In genomic region chr17:80545499-80545826, GRCh38 we compare ENCODE assay signal across 8 cellular contexts. TPM values are rescaled to one million over a fixed set of nuclear protein-coding genes. Genes with fewer than 3 reads are reported as not detected.
DNase-seq lines count a peak whose midpoint lies in the region; ATAC-seq and TF ChIP-seq lines count a peak whose summit lies in the region.

No MANE protein-coding gene starts in this region.

- peaks cover 11% of the 10 kb centered on the region for H3K4me1 ChIP-seq in HUES6 (ENCODE audit: control insufficient read depth, insufficient read depth, low read length)
- H3K4me1 ChIP-seq in mucosa of descending colon (ENCODE audit: low read depth) = peaks cover 22% of the 10 kb centered on the region

- H3K36me3 ChIP-seq in HUES6 (ENCODE audit: control insufficient read depth, insufficient read depth, low read length) (no peaks in the 10 kb centered on the region; the same call in 1 of the 2 replicates), brain microvascular endothelial cell (replicated peaks) (no peaks in the 10 kb centered on the region), mucosa of descending colon (ENCODE audit: low read depth) (no peaks in the 10 kb centered on the region)

- CTCF ChIA-PET in AG04449 (lab: Yijun Ruan, JAX) = interaction anchor here (0.7 to 2.7 kb wide), 3 partner anchors 9 to 31 kb away, joined by 3 to 13 read pairs (median 4); no protein-coding TSS in a partner anchor

- H3K4me3 ChIP-seq in AG04449 (ENCODE audit: low read depth, low read length) (peak overlapping the region; percentile 97), HUES6 (ENCODE audit: low read depth, low read length) (peak overlapping the region; percentile 88), brain microvascular endothelial cell (ENCODE audit: low read depth, low read length) (peak overlapping the region; percentile 99), mucosa of descending colon (peak overlapping the region; percentile 94)

- no peak for ATAC-seq in mucosa of descending colon
- ATAC-seq in HG03108 (IDR thresholded peaks at IDR 0.05; ENCODE audit: unreplicated experiment) = no peak
- no peak for ATAC-seq in GM18873 (IDR thresholded peaks at IDR 0.05; ENCODE audit: low FRiP score, unreplicated experiment)
- no peak for ATAC-seq in HG03520 (IDR thresholded peaks at IDR 0.05; ENCODE audit: unreplicated experiment)

- no peak for DNase-seq in AG04449 (ENCODE audit: low read depth, low spot score)
- no peak for DNase-seq in brain microvascular endothelial cell
- no peak for DNase-seq in mucosa of descending colon
- no peak for DNase-seq in GM19240 (ENCODE audit: insufficient read length, low spot score)

- POLR2A ChIA-PET in AG04449 (lab: Yijun Ruan, JAX) = interaction anchor here (1.5 kb wide), 1 partner anchor 14 kb away, joined by 11 read pairs; no protein-coding TSS in a partner anchor

- TF ChIP-seq CTCF in AG04449 (IDR thresholded peaks at IDR 0.05; ENCODE audit: insufficient read depth, low read length, missing control alignments) = no peak
- TF ChIP-seq CTCF in brain microvascular endothelial cell (IDR thresholded peaks at IDR 0.05; ENCODE audit: low read depth, low read length, missing control alignments) = no peak
- no peak for TF ChIP-seq CTCF in mucosa of descending colon (IDR thresholded peaks at IDR 0.05)

- peaks cover 17% of the 10 kb centered on the region; the same call in 1 of the 2 replicates for H3K27me3 ChIP-seq in HUES6 (ENCODE audit: control insufficient read depth, insufficient read depth, low read length)
- H3K27me3 ChIP-seq in brain microvascular endothelial cell (replicated peaks) = no peaks in the 10 kb centered on the region

- H3K27ac ChIP-seq in HUES6 (ENCODE audit: low read depth, low read length) (peak overlapping the region; percentile 60), brain microvascular endothelial cell (peak overlapping the region; percentile 87)

- intact Hi-C loops in mucosa of descending colon (cut with DNase I, micrococcal nuclease) = no loop called here

- in situ Hi-C loops in brain microvascular endothelial cell (cut with HindIII; ENCODE audit: low pct_ligation_motif_present, low sequenced_read_pairs) = no loop called here

- H3K9me3 ChIP-seq in HUES6 (ENCODE audit: control insufficient read depth, insufficient read depth, low read depth, low read length) = no peaks in the 10 kb centered on the region
- no peaks in the 10 kb centered on the region for H3K9me3 ChIP-seq in mucosa of descending colon

- peak overlapping the region; percentile 94 for H3K9ac ChIP-seq in HUES6 (ENCODE audit: low read length)

RNA-seq across cellular contexts. Expression of gene RPTOR, which starts 0.8 kb away (rescaled TPM):
- total RNA-seq in mucosa of descending colon = 10 to 100 TPM; 30.5 to 44.4 (median 37.2) TPM
